ENCODE assay signal across 10 cellular contexts in genomic region chrX:45803383-45803921, GRCh38.
A peak's percentile ranks its signal among the peaks of the same experiment; 100 is the strongest.
DNase-seq lines count a peak whose midpoint lies in the region; ATAC-seq, FAIRE-seq and TF ChIP-seq lines count a peak whose summit lies in the region.
"Had no signal": no experiment of that assay in that cellular context is flagged by ENCODE, and none has a peak within 500 bp of the region (broad histone marks: within the 10 kb centered on the region; RNA-seq: fewer than 3 reads in every experiment).

No MANE protein-coding gene starts in this region.

- FAIRE-seq in A204.1 (lab: Jason Lieb, UNC) (peak; percentile 68), GM19239 (lab: Jason Lieb, UNC) (no peak)

- H3K9me2 ChIP-seq in HCT116 (ENCODE audit: insufficient read depth) = no peaks in the 10 kb centered on the region

- peaks cover 22% of the 10 kb centered on the region for H3K36me3 Mint-ChIP-seq in T-helper 2 cell treated with Interferon-gamma antibody and Interleukin-4, amounts not matched to agents 5 μg/mL and 100 μg/mL, for 36 hours (ENCODE audit: low read depth)
- peaks cover 3% of the 10 kb centered on the region for H3K36me3 Mint-ChIP-seq in effector memory CD8-positive, alpha-beta T cell (ENCODE audit: insufficient read depth)
- H3K36me3 Mint-ChIP-seq: memory B cell had no signal

- H4K20me1 ChIP-seq in HCT116 (ENCODE audit: insufficient read depth) = no peaks in the 10 kb centered on the region

- peaks cover 76 to 99% of the 10 kb centered on the region in 2 experiments for H3K4me1 ChIP-seq in HCT116 (ENCODE audit: control insufficient read depth in 1 of 2, insufficient read depth in 2 of 2, low read length in 2 of 2)
- H3K4me1 ChIP-seq in esophagus squamous epithelium = peaks cover 0 to 79% (median 19%) of the 10 kb centered on the region in 3 donors
- H3K4me1 ChIP-seq: testis had no signal

- H3K36me3 ChIP-seq in HCT116 (ENCODE audit: control insufficient read depth in 1 of 2, insufficient read depth in 2 of 2, low read length in 2 of 2) (0 out of 4 replicates have a peak, but pooled peaks cover 0 to 10% of the 10 kb centered on the region in 2 experiments), esophagus squamous epithelium (no peaks in the 10 kb centered on the region)

- BruUV-seq in HCT116 (replicated peaks; lab: Mats Ljungman, UMichigan) = no TSS peak

- H3K9me3 ChIP-seq in HCT116 (ENCODE audit: control insufficient read depth in 1 of 2, insufficient read depth in 1 of 2, low read depth in 1 of 2, low read length in 2 of 2) = no peaks in the 10 kb centered on the region
- no peaks in the 10 kb centered on the region for H3K9me3 ChIP-seq in esophagus squamous epithelium
- H3K9me3 ChIP-seq: testis had no signal

- peak overlapping the region; percentile 74 for H3K27ac ChIP-seq in HCT116 (ENCODE audit: low read depth, low read length)
- H3K27ac ChIP-seq in esophagus squamous epithelium = peak overlapping the region; percentile 14 to 52 (median 32)
- H3K27ac ChIP-seq: testis had no signal

- no peak overlapping the region for H2AFZ ChIP-seq in HCT116 (ENCODE audit: low read depth, low read length, poor library complexity, severe bottlenecking)

- CTCF ChIA-PET in HCT116 (lab: Charles Lee) = no interaction called here

- no peak for TF ChIP-seq CTCF in HCT116 (IDR thresholded peaks at IDR 0.05 in 2 of 3, conservative IDR thresholded peaks at IDR 0.05 in 1 of 3; ENCODE audit: borderline replicate concordance in 1 of 3, insufficient read depth in 1 of 3, low read depth in 2 of 3, low read length in 2 of 3)
- no peak for TF ChIP-seq CTCF in esophagus squamous epithelium (IDR thresholded peaks at IDR 0.05)

- peak overlapping the region; percentile 51 for H3K9ac ChIP-seq in HCT116 (ENCODE audit: low read length)

- H3K9me3 Mint-ChIP-seq in T-helper 2 cell treated with Interferon-gamma antibody and Interleukin-4, amounts not matched to agents 5 μg/mL and 100 μg/mL, for 36 hours = peaks cover 3% of the 10 kb centered on the region
- H3K9me3 Mint-ChIP-seq in effector memory CD8-positive, alpha-beta T cell = no peaks in the 10 kb centered on the region
- H3K9me3 Mint-ChIP-seq: memory B cell had no signal

- H3K4me3 ChIP-seq in HCT116 (replicated peaks in 1 of 2; ENCODE audit: low read depth in 1 of 2, low read length in 2 of 2) (0 out of 4 replicates have a peak overlapping the region, but pooled peaks of 1 of the 2 experiments have one; percentile 1), esophagus squamous epithelium (no peak overlapping the region)
- H3K4me3 ChIP-seq: testis had no signal

- 3 to 33% methylated on average over 3 to 4 of the region's 4 CpGs for WGBS in esophagus squamous epithelium, 2 donors

- POLR2A ChIA-PET in HCT116 (lab: Charles Lee) = interaction anchor here (0.8 to 1.2 kb wide), 4 partner anchors 31 to 522 kb away, joined by 3 to 4 read pairs (median 3); no protein-coding TSS in a partner anchor

- peaks cover 57% of the 10 kb centered on the region for H3K4me1 Mint-ChIP-seq in T-helper 2 cell treated with Interferon-gamma antibody and Interleukin-4, amounts not matched to agents 5 μg/mL and 100 μg/mL, for 36 hours (ENCODE audit: low read depth)
- peaks cover 11 to 19% of the 10 kb centered on the region in 2 donors for H3K4me1 Mint-ChIP-seq in effector memory CD8-positive, alpha-beta T cell (ENCODE audit: low read depth in 2 of 2)

- H3K79me2 ChIP-seq in HCT116 (ENCODE audit: insufficient read depth, low read length) = peaks cover 100% of the 10 kb centered on the region

- intact Hi-C loops in HCT116 (cut with micrococcal nuclease) = loop anchor here (5.0 to 10.0 kb wide), 2 partner anchors 481 to 571 kb away; no protein-coding TSS in a partner anchor
- intact Hi-C loops in esophagus squamous epithelium (cut with DNase I) = no loop called here

- H3K27me3 ChIP-seq in HCT116 (ENCODE audit: insufficient read depth, low read length) (no peaks in the 10 kb centered on the region), esophagus squamous epithelium (no peaks in the 10 kb centered on the region)
- H3K27me3 ChIP-seq: testis had no signal

- peak; percentile 52 for ATAC-seq in HCT116
- no peak for ATAC-seq in effector memory CD8-positive, alpha-beta T cell (replicated peaks)

- TF ChIP-seq RAD21 in HCT116 (IDR thresholded peaks at IDR 0.05; ENCODE audit: low read depth) = no peak

- peak overlapping the region; percentile 77 for H3K4me3 Mint-ChIP-seq in T-helper 2 cell treated with Interferon-gamma antibody and Interleukin-4, amounts not matched to agents 5 μg/mL and 100 μg/mL, for 36 hours
- H3K4me3 Mint-ChIP-seq in effector memory CD8-positive, alpha-beta T cell = no peak overlapping the region
- H3K4me3 Mint-ChIP-seq: memory B cell had no signal

- no peak for TF ChIP-seq POLR2A in HCT116 (IDR thresholded peaks at IDR 0.05; ENCODE audit: borderline replicate concordance, extremely low read depth, insufficient read depth, insufficient read length)
- no peak for TF ChIP-seq POLR2A in esophagus squamous epithelium (IDR thresholded peaks at IDR 0.05)

- RAD21 ChIA-PET in HCT116 (lab: Charles Lee; ENCODE audit: low non-redundant PET in 1 of 2, low total read pairs in 2 of 2, uncharacterized antibody in 2 of 2, unreplicated experiment in 2 of 2) = no interaction called here

- peak overlapping the region; percentile 42 for H3K4me2 ChIP-seq in HCT116 (ENCODE audit: low read length)

- peak; percentile 73 for DNase-seq in HCT116 (ENCODE audit: low read depth, low spot score)
- DNase-seq in T-helper 2 cell treated with Interferon-gamma antibody and Interleukin-4, amounts not matched to agents 5 μg/mL and 100 μg/mL, for 36 hours (ENCODE audit: low spot score) = peak; percentile 68
- no peak for DNase-seq in esophagus squamous epithelium (lab: John Stamatoyannopoulos, UW)
- DNase-seq in pons (ENCODE audit: low spot score) = no peak
- DNase-seq in effector memory CD8-positive, alpha-beta T cell = no peak
- no peak for DNase-seq in GM19239 (ENCODE audit: insufficient read length, low spot score)
- DNase-seq in cerebellar nuclear complex (lab: John Stamatoyannopoulos, UW) = no peak
- DNase-seq: testis had no signal

- peak overlapping the region; percentile 73 for H3K27ac Mint-ChIP-seq in T-helper 2 cell treated with Interferon-gamma antibody and Interleukin-4, amounts not matched to agents 5 μg/mL and 100 μg/mL, for 36 hours
- no peak overlapping the region for H3K27ac Mint-ChIP-seq in effector memory CD8-positive, alpha-beta T cell
- H3K27ac Mint-ChIP-seq: memory B cell had no signal

- no peaks in the 10 kb centered on the region for H3K27me3 Mint-ChIP-seq in T-helper 2 cell treated with Interferon-gamma antibody and Interleukin-4, amounts not matched to agents 5 μg/mL and 100 μg/mL, for 36 hours (ENCODE audit: low read depth)
- no peaks in the 10 kb centered on the region for H3K27me3 Mint-ChIP-seq in effector memory CD8-positive, alpha-beta T cell

TF ChIP-seq in HCT116, 20 proteins besides CTCF, POLR2A, EP300 and RAD21:
- TF ChIP-seq ZBTB33 (IDR thresholded peaks at IDR 0.05; ENCODE audit: extremely low read depth, insufficient replicate concordance, low read length) (peak; percentile 33), EZH2phosphoT487 (IDR thresholded peaks at IDR 0.05; ENCODE audit: borderline replicate concordance) (no peak), POLR2AphosphoS5 (IDR thresholded peaks at IDR 0.05; ENCODE audit: low read depth, low read length) (peak; percentile 46; the same call in 1 of the 2 replicates)
TF ChIP-seq in HCT116: peak in this region for 2.

Comparison
In these comparisons a context has a peak if more than half of its experiments do, and no peak if none do; other contexts are left out.
1. DNase-seq: peak in HCT116 (single experiment) and T-helper 2 cell treated with Interferon-gamma antibody and Interleukin-4, amounts not matched to agents 5 μg/mL and 100 μg/mL, for 36 hours (single experiment); none in esophagus squamous epithelium (single experiment), pons (single experiment), effector memory CD8-positive, alpha-beta T cell (0 of 3), GM19239 (single experiment) and cerebellar nuclear complex (0 of 2).